In the genomic region with DNA sequence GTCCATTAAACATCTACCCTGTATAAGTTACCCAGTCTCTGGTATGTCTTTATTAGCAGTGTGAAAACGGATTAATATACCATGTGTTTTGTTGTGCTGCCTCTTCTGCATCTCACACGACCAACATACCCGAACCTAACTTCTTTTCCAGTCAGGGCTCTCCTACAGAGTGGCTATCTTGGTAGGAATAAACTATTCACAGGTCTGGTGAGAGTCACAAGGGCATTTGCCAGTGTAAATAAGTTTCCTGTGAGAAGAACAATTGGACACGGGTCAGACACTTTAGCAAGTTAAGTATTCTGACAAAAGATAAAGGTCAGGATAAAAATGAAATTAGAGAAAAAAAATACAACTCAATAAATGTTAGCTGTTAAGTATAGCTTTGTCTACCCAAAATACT, we compare ENCODE assay signal across 8 cellular contexts.
A peak's percentile ranks its signal among the peaks of the same experiment; 100 is the strongest.
DNase-seq lines count a peak whose midpoint lies in the region; ATAC-seq, FAIRE-seq and TF ChIP-seq lines count a peak whose summit lies in the region.

No MANE protein-coding gene starts in this region.

- no peak for TF ChIP-seq POLR2A in H54 (IDR thresholded peaks at IDR 0.05; ENCODE audit: low read depth, low read length)

- H3K4me3 ChIP-seq in left ventricle myocardium inferior (no peak overlapping the region), mesodermal cell (ENCODE audit: extremely low read depth, insufficient read depth, low read length, poor library complexity, severe bottlenecking) (no peak overlapping the region)

- intact Hi-C loops in left ventricle myocardium inferior (cut with micrococcal nuclease) (no loop called here), Right ventricle myocardium inferior (cut with DNase I) (no loop called here), posterior vena cava (cut with DNase I) (no loop called here)

- FAIRE-seq in H54 (lab: Jason Lieb, UNC) = no peak

- ATAC-seq in Right ventricle myocardium inferior = no peak

- CTCF ChIA-PET in HEK293T (lab: Yijun Ruan, JAX) = interaction anchor here (0.6 kb wide), 1 partner anchor 577 kb away, joined by 3 read pairs; no protein-coding TSS in a partner anchor

- peaks cover 18% of the 10 kb centered on the region for H3K4me1 ChIP-seq in left ventricle myocardium inferior
- H3K4me1 ChIP-seq in mesodermal cell (ENCODE audit: control insufficient read depth, insufficient read depth, low read length, poor library complexity, severe bottlenecking) = no peaks in the 10 kb centered on the region

- H3K27ac ChIP-seq in left ventricle myocardium inferior (replicated peaks) (peak overlapping the region; percentile 70), caudate nucleus (ENCODE audit: low read depth, low read length) (peak overlapping the region; percentile 7), mesodermal cell (ENCODE audit: low read depth, low read length, severe bottlenecking) (peak overlapping the region; percentile 72)

- 83% methylated on average over 2 of the region's 4 CpGs; no CpG with 5 or more reads in 1 of the 2 experiments for WGBS in mesodermal cell (ENCODE audit: insufficient coverage in 2 of 2), 2 experiments

- H3K9me3 ChIP-seq in left ventricle myocardium inferior (replicated peaks) (peaks cover 18% of the 10 kb centered on the region), mesodermal cell (ENCODE audit: control insufficient read depth, low read length) (peaks cover 7% of the 10 kb centered on the region)

- H3K36me3 ChIP-seq in left ventricle myocardium inferior (no peaks in the 10 kb centered on the region), mesodermal cell (ENCODE audit: control insufficient read depth, insufficient read depth, low read length) (no peaks in the 10 kb centered on the region)

- DNase-seq in left ventricle myocardium inferior = no peak
- DNase-seq in Right ventricle myocardium inferior (ENCODE audit: missing footprints) = no peak
- no peak for DNase-seq in caudate nucleus (lab: John Stamatoyannopoulos, UW)
- DNase-seq in DMS153 treated with DMSO at 0.1 percent for 48 hours (lab: John Stamatoyannopoulos, UW; ENCODE audit: unreplicated experiment) = no peak
- no peak for DNase-seq in posterior vena cava (ENCODE audit: low spot score)
- DNase-seq in H54 (ENCODE audit: insufficient read length, low spot score) = no peak
- no peak for DNase-seq in HEK293T (ENCODE audit: extremely low spot score)

- H3K27me3 ChIP-seq in left ventricle myocardium inferior (ENCODE audit: low read depth) = no peaks in the 10 kb centered on the region

- POLR2A ChIA-PET in HEK293T (lab: Yijun Ruan, JAX) = no interaction called here

- no peak for TF ChIP-seq CTCF in left ventricle myocardium inferior (IDR thresholded peaks at IDR 0.05; ENCODE audit: borderline replicate concordance)

TF ChIP-seq in HEK293T, 16 proteins besides CTCF, POLR2A, EP300 and RAD21:
- TF ChIP-seq SUZ12 (IDR thresholded peaks at IDR 0.05) (no peak), FOXK2 (IDR thresholded peaks at IDR 0.05) (no peak)

Comparison
In these comparisons a context has a peak if more than half of its experiments do, and no peak if none do; other contexts are left out.
1. H3K27ac ChIP-seq: peak in every context shown above with its lines; median percentile 72 in mesodermal cell; 70 in left ventricle myocardium inferior; 7 in caudate nucleus.